In the genomic region with DNA sequence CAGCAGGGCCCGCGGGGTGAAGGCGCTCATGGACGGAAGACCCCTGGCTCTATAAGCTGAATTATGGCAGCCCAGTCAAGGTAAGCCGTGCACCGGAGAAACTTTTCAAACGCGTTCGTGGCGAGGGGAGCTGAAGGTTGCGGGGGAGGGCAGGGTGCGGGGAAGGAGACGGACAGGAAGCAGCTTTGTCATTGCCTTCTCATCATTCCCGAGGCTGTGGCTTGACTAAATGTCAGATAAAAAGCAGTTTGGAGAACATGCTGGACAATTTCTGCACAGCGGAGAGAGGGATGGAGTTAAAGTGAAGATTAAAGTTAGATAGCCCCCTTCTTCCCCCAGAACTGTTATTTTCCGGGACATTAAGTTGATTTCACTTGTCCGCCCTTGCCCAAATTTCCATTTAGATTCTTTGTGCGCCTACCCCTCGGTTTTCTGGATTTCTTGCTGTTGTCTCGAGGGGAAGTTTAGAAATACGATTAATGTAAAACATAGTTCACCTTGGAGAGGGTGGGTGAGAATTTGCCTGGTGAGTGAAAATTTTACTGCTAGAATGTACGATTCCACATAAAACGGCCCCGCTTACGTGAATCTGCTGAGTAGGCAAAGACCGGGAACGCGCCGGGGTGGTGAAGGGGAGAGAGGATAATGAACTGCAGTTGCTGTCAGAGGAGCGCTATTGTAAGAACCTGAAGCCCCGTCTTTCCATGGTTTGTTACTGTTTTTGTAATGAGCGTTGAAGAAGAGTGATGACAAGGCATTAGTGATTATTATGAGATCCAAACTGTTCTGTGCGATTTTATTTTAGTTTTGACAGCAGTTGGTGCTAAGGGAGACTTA, we compare ENCODE assay signal across 8 cellular contexts.
A peak's percentile ranks its signal among the peaks of the same experiment; 100 is the strongest.
DNase-seq lines count a peak whose midpoint lies in the region; ATAC-seq and TF ChIP-seq lines count a peak whose summit lies in the region.

No MANE protein-coding gene starts in this region.

- TF ChIP-seq EP300 in upper lobe of left lung (IDR thresholded peaks at IDR 0.05): no peak

- H3K79me2 ChIP-seq in OCI-LY7 (ENCODE audit: insufficient read depth, low read depth, low read length): peaks cover 86% of the 10 kb centered on the region

- H3K9me2 ChIP-seq in OCI-LY7 (ENCODE audit: insufficient read depth, low read length): no peaks in the 10 kb centered on the region

- H3K4me2 ChIP-seq in OCI-LY7 (ENCODE audit: low read length) (peak overlapping the region; percentile 91), neuronal stem cell (ENCODE audit: insufficient read depth, low read length, poor library complexity, severe bottlenecking) (peak overlapping the region; percentile 67)

- no peak overlapping the region for H2BK120ac ChIP-seq in neuronal stem cell (ENCODE audit: low read depth, low read length)

- no CpG with 5 or more reads among the region's 33 CpGs for WGBS in neuronal stem cell (ENCODE audit: extremely low coverage in 2 of 2, insufficient read length in 2 of 2, insufficient replicate concordance in 1 of 2), 2 donors
- WGBS in upper lobe of left lung, 2 donors: 0% methylated on average over 22 to 33 of the region's 33 CpGs

- TF ChIP-seq CTCF in OCI-LY7 (conservative IDR thresholded peaks at IDR 0.05; ENCODE audit: low read length) (no peak), foreskin fibroblast (IDR thresholded peaks at IDR 0.05; ENCODE audit: low read depth, low read length) (no peak), upper lobe of left lung (IDR thresholded peaks at IDR 0.05) (no peak)

- peaks cover 47% of the 10 kb centered on the region for H4K20me1 ChIP-seq in OCI-LY7 (ENCODE audit: insufficient read depth, low read length)

- H2AFZ ChIP-seq in OCI-LY7 (ENCODE audit: low read length): peak overlapping the region; percentile 15; the same call in 1 of the 2 replicates
- H2AFZ ChIP-seq in neuronal stem cell (ENCODE audit: low read length): peak overlapping the region; percentile 97

- H3K23ac ChIP-seq in neuronal stem cell (ENCODE audit: low read depth, low read length, poor library complexity): peak overlapping the region; percentile 98

- H3K14ac ChIP-seq in neuronal stem cell (ENCODE audit: low read length): no peak overlapping the region

- H3K36me3 ChIP-seq in OCI-LY7 (ENCODE audit: insufficient read depth, low read length): no peaks in the 10 kb centered on the region
- H3K36me3 ChIP-seq in neuronal stem cell (replicated peaks in 1 of 2; ENCODE audit: control insufficient read depth in 2 of 2, insufficient read depth in 2 of 2, low read length in 2 of 2): no peaks in the 10 kb centered on the region
- H3K36me3 ChIP-seq in upper lobe of left lung: no peaks in the 10 kb centered on the region

- intact Hi-C loops in OCI-LY7 (cut with micrococcal nuclease; ENCODE audit: unreplicated experiment): loop anchor here (1.0 to 10.0 kb wide), 3 partner anchors 67 to 1277 kb away; a partner anchor contains a TSS

- no TSS peak for BruUV-seq in OCI-LY7 (replicated peaks; lab: Mats Ljungman, UMichigan)

- peak overlapping the region; percentile 86 for H3K27ac ChIP-seq in OCI-LY7 (ENCODE audit: low read depth, low read length, poor library complexity, severe bottlenecking)
- H3K27ac ChIP-seq in neuronal stem cell (replicated peaks; ENCODE audit: low read length): peak overlapping the region; percentile 98
- H3K27ac ChIP-seq in upper lobe of left lung: peak overlapping the region; percentile 91 to 96 (median 94)

- peak overlapping the region; percentile 83 for H2BK5ac ChIP-seq in neuronal stem cell (ENCODE audit: low read length)

- ATAC-seq in upper lobe of left lung (ENCODE audit: low FRiP score in 2 of 2) (peak in 1 of 2 donors; percentile 50), HG03432 (IDR thresholded peaks at IDR 0.05; ENCODE audit: unreplicated experiment) (no peak)

- H2BK12ac ChIP-seq in neuronal stem cell (ENCODE audit: low read length): no peak overlapping the region

- H2AK5ac ChIP-seq in neuronal stem cell (ENCODE audit: low read depth, low read length): no peak overlapping the region

- H4K8ac ChIP-seq in neuronal stem cell (ENCODE audit: low read depth, low read length): no peak overlapping the region

- H3K4me1 ChIP-seq in OCI-LY7 (ENCODE audit: insufficient read depth, low read length, poor library complexity, severe bottlenecking): peaks cover 71% of the 10 kb centered on the region
- H3K4me1 ChIP-seq in neuronal stem cell (ENCODE audit: control insufficient read depth in 2 of 2, insufficient read depth in 1 of 2, low read depth in 1 of 2, low read length in 2 of 2): peaks cover 15 to 21% of the 10 kb centered on the region in 2 donors
- H3K4me1 ChIP-seq in upper lobe of left lung: peaks cover 45 to 58% (median 53%) of the 10 kb centered on the region in 4 donors

- H3K18ac ChIP-seq in neuronal stem cell (ENCODE audit: low read length): peak overlapping the region; percentile 99

- POLR2A ChIA-PET in OCI-LY7 (lab: Charles Lee): interaction anchor here (0.6 to 6.2 kb wide), 9 partner anchors 9 to 88 kb away, joined by 4 to 50 read pairs (median 6); a partner anchor contains a TSS

- CTCF ChIA-PET in OCI-LY7 (lab: Charles Lee; ENCODE audit: unreplicated experiment): interaction anchor here (0.6 to 1.5 kb wide), 2 partner anchors 72 to 85 kb away, joined by 5 read pairs; no protein-coding TSS in a partner anchor

- H3K27me3 ChIP-seq in neuronal stem cell (ENCODE audit: control insufficient read depth in 3 of 3, insufficient read depth in 3 of 3, low read depth in 1 of 3, low read length in 3 of 3) (no peaks in the 10 kb centered on the region), upper lobe of left lung (no peaks in the 10 kb centered on the region)

- no peaks in the 10 kb centered on the region for H3K79me1 ChIP-seq in neuronal stem cell (ENCODE audit: low read depth, low read length)

- peak overlapping the region; percentile 94 for H3K9ac ChIP-seq in neuronal stem cell (ENCODE audit: low read depth, low read length, poor library complexity)

- DNase-seq in ACHN (peak; percentile 52), HCEC 1CT (peak; percentile 37), OCI-LY7 (ENCODE audit: low spot score) (peak; percentile 41), foreskin fibroblast (peak in 1 of 2 donors; percentile 72), neuronal stem cell (ENCODE audit: low spot score) (peak; percentile 58), upper lobe of left lung (peak in 1 of 2 donors; percentile 71)
- DNase-seq in activated naive CD4-positive, alpha-beta T cell treated with Interleukin-2 at 50 U/mL for 16 hours: peak; percentile 61

- H3K4me3 ChIP-seq in OCI-LY7 (ENCODE audit: low read depth, low read length, poor library complexity, severe bottlenecking): peak overlapping the region; percentile 79
- H3K4me3 ChIP-seq in foreskin fibroblast (ENCODE audit: low read depth in 1 of 2, low read length in 2 of 2): peak overlapping the region; percentile 93 to 95
- H3K4me3 ChIP-seq in neuronal stem cell (ENCODE audit: low read length in 2 of 2): peak overlapping the region; percentile 69 to 96
- H3K4me3 ChIP-seq in upper lobe of left lung: peak overlapping the region; percentile 57 to 81 (median 74)

- TF ChIP-seq POLR2A in upper lobe of left lung (IDR thresholded peaks at IDR 0.05): no peak

- peak overlapping the region; percentile 61 for H4K91ac ChIP-seq in neuronal stem cell (ENCODE audit: low read depth, low read length, poor library complexity)

- H2BK15ac ChIP-seq in neuronal stem cell (ENCODE audit: low read length): peak overlapping the region; percentile 99

- H3K9me3 ChIP-seq in OCI-LY7 (ENCODE audit: low read length) (no peaks in the 10 kb centered on the region), neuronal stem cell (replicated peaks in 1 of 2; ENCODE audit: control insufficient read depth in 2 of 2, insufficient read depth in 1 of 2, low read depth in 1 of 2, low read length in 2 of 2) (no peaks in the 10 kb centered on the region), upper lobe of left lung (no peaks in the 10 kb centered on the region)

- H3K4ac ChIP-seq in neuronal stem cell (ENCODE audit: low read length): no peak overlapping the region

- in situ Hi-C loops in ACHN (cut with HindIII; ENCODE audit: low pct_ligation_motif_present, low pct_unique_long_range_greater_than_20kb, low sequenced_read_pairs): no loop called here
